Comparison of ENCODE assay signal across 8 cellular contexts in genomic region chr21:46286668-46286982, GRCh38. TPM values are rescaled to one million over a fixed set of nuclear protein-coding genes. Genes with fewer than 3 reads are reported as not detected.
DNase-seq lines count a peak whose midpoint lies in the region; ATAC-seq and TF ChIP-seq lines count a peak whose summit lies in the region.

No MANE protein-coding gene starts in this region.

- H3K27me3 ChIP-seq in right lobe of liver: no peaks in the 10 kb centered on the region
- H3K27me3 ChIP-seq in transverse colon: no peaks in the 10 kb centered on the region

- DNase-seq in AG20443 (ENCODE audit: low spot score) (peak; percentile 40), right lobe of liver (no peak), transverse colon (no peak), COLO829 (ENCODE audit: low spot score) (no peak), SK-N-DZ (ENCODE audit: low spot score) (no peak)

- 0 to 1% (median 0%) methylated on average over 12 of the region's 12 CpGs for WGBS in adipose tissue, 3 donors
- 1% methylated on average over 12 of the region's 12 CpGs for WGBS in right lobe of liver (ENCODE audit: insufficient coverage, low coverage, low lambda C conversion rate, missing lambda C conversion rate)
- 0 to 1% methylated on average over 7 to 12 of the region's 12 CpGs for WGBS in transverse colon (ENCODE audit: low coverage in 1 of 2), 2 donors

- H3K27ac ChIP-seq in HEK293 (ENCODE audit: extremely low read depth, low read depth, low read length) (peak overlapping the region; percentile 81), adipose tissue (ENCODE audit: low read depth, low read length) (peak overlapping the region; percentile 46), right lobe of liver (peak overlapping the region; percentile 25 to 94 (median 82)), transverse colon (peak overlapping the region; percentile 98 to 99 (median 98))

- in situ Hi-C loops in transverse colon (cut with MboI; ENCODE audit: low pct_ligation_motif_present in 1 of 4, low pct_unique_long_range_greater_than_20kb in 1 of 4, low sequenced_read_pairs in 3 of 4): no loop called here

- no peak for TF ChIP-seq POLR2A in right lobe of liver (IDR thresholded peaks at IDR 0.05)
- no peak for TF ChIP-seq POLR2A in transverse colon (IDR thresholded peaks at IDR 0.05)

- POLR2A ChIA-PET in HEK293 (lab: Yijun Ruan, JAX): interaction anchor here (1.0 to 2.0 kb wide), 2 partner anchors 39 to 133 kb away, joined by 3 to 9 read pairs; no protein-coding TSS in a partner anchor

- ATAC-seq in right lobe of liver: no peak
- ATAC-seq in HG03175 (IDR thresholded peaks at IDR 0.05; ENCODE audit: unreplicated experiment): no peak

- intact Hi-C loops in right lobe of liver (cut with DNase I): no loop called here
- intact Hi-C loops in transverse colon (cut with DNase I; ENCODE audit: low total_unique reads): no loop called here

- H3K4me1 ChIP-seq in HEK293 (ENCODE audit: control insufficient read depth, insufficient read depth, low read length) (peaks cover 4% of the 10 kb centered on the region; the same call in 1 of the 2 replicates), right lobe of liver (peaks cover 1 to 34% (median 15%) of the 10 kb centered on the region in 4 donors), transverse colon (peaks cover 20 to 59% (median 50%) of the 10 kb centered on the region in 4 donors)

- H3K9me3 ChIP-seq in HEK293 (ENCODE audit: control insufficient read depth, insufficient read depth, low read depth, low read length) (no peaks in the 10 kb centered on the region), right lobe of liver (no peaks in the 10 kb centered on the region), transverse colon (no peaks in the 10 kb centered on the region)

- CTCF ChIA-PET in HEK293 (lab: Yijun Ruan, JAX): no interaction called here

- H3K4me3 ChIP-seq in HEK293 (ENCODE audit: low read depth, low read length): peak overlapping the region; percentile 61
- H3K4me3 ChIP-seq in right lobe of liver: peak overlapping the region; percentile 82 to 90 (median 84)
- peak overlapping the region; percentile 79 to 92 (median 86) for H3K4me3 ChIP-seq in transverse colon

- H3K36me3 ChIP-seq in HEK293 (ENCODE audit: control insufficient read depth in 2 of 2, insufficient read depth in 1 of 2, low read length in 2 of 2): peaks cover 14 to 46% of the 10 kb centered on the region in 2 experiments
- peaks cover 0 to 14% (median 1%) of the 10 kb centered on the region in 4 donors for H3K36me3 ChIP-seq in right lobe of liver
- peaks cover 0 to 10% (median 2%) of the 10 kb centered on the region in 4 donors for H3K36me3 ChIP-seq in transverse colon

- no peak for TF ChIP-seq EP300 in transverse colon (IDR thresholded peaks at IDR 0.05; ENCODE audit: low read depth)

- TF ChIP-seq CTCF in HEK293 (tag by site-specific recombination; IDR thresholded peaks at IDR 0.05) (no peak), right lobe of liver (IDR thresholded peaks at IDR 0.05) (no peak), transverse colon (IDR thresholded peaks at IDR 0.05) (no peak)

TF ChIP-seq in HEK293, 187 proteins besides CTCF, POLR2A, EP300 and RAD21:
- TF ChIP-seq ZNF146 (tag by site-specific recombination; IDR thresholded peaks at IDR 0.05): no peak
- TF ChIP-seq ZNF610 (tag by site-specific recombination; IDR thresholded peaks at IDR 0.05; ENCODE audit: borderline replicate concordance): peak; percentile 14; the same call in 1 of the 2 replicates
- peak; percentile 89; the same call in 1 of the 2 replicates for TF ChIP-seq ZBTB17 (tag by site-specific recombination; IDR thresholded peaks at IDR 0.05)
- no peak for TF ChIP-seq ZNF664 (tag by site-specific recombination; IDR thresholded peaks at IDR 0.05)
- TF ChIP-seq ZNF266 (tag by site-specific recombination; IDR thresholded peaks at IDR 0.05; ENCODE audit: low read depth): no peak
- no peak for TF ChIP-seq ZNF449 (tag by site-specific recombination; IDR thresholded peaks at IDR 0.05)
- TF ChIP-seq OSR2 (tag by site-specific recombination; IDR thresholded peaks at IDR 0.05): no peak
- TF ChIP-seq ZNF274 (IDR thresholded peaks at IDR 0.05; ENCODE audit: low read length): no peak
- no peak for TF ChIP-seq ZNF274 (tag by site-specific recombination; IDR thresholded peaks at IDR 0.05; ENCODE audit: borderline replicate concordance)
- peak; percentile 55; the same call in 1 of the 2 replicates for TF ChIP-seq IKZF3 (tag by site-specific recombination; IDR thresholded peaks at IDR 0.05)
- no peak for TF ChIP-seq ZSCAN5A (tag by site-specific recombination; IDR thresholded peaks at IDR 0.05)
- TF ChIP-seq ZNF280D (tag by site-specific recombination; IDR thresholded peaks at IDR 0.05): no peak

RNA-seq across cellular contexts. Expression of gene YBEY, which starts 0.5 kb away (rescaled TPM):
- polyA plus RNA-seq in adipose tissue: 10 to 100 TPM in 2 of 3 donors, 1 to 10 TPM in 1; 8.1 to 14.7 (median 13.9) TPM
- total RNA-seq in right lobe of liver: 10 to 100 TPM in 2 of 6 experiments, 1 to 10 TPM in 4; 6.3 to 16.0 (median 7.3) TPM
- total RNA-seq in transverse colon: 10 to 100 TPM in 1 of 4 donors, 1 to 10 TPM in 2, not detected in 1; 4.8 to 33.5 (median 9.1) TPM
- polyA plus RNA-seq in SK-N-DZ (2014; cell fraction: cytosol; rRNA removed): 31.7 and 37.6 TPM in 2 replicates
- 22.1 and 30.0 TPM in 2 replicates for polyA plus RNA-seq in SK-N-DZ (2014; cell fraction: nucleus; rRNA removed)

RNA-seq across cellular contexts. Expression of gene MCM3AP, which starts 1.2 kb away (rescaled TPM):
- polyA plus RNA-seq in adipose tissue: 10 to 100 TPM; 22.8 to 41.0 (median 39.1) TPM
- total RNA-seq in right lobe of liver: 10 to 100 TPM; 34.4 to 44.6 (median 40.7) TPM
- 100 to 1,000 TPM in 3 of 4 donors, 10 to 100 TPM in 1; 87.4 to 348 (median 108) TPM for total RNA-seq in transverse colon
- polyA plus RNA-seq in SK-N-DZ (2014; cell fraction: cytosol; rRNA removed): 56.0 and 66.0 TPM in 2 replicates
- 98.8 and 146 TPM in 2 replicates for polyA plus RNA-seq in SK-N-DZ (2014; cell fraction: nucleus; rRNA removed)

RNA-seq across cellular contexts. Expression of gene C21orf58, which starts 37.0 kb away (rescaled TPM):
- 1 to 10 TPM in 2 of 3 donors, under 1 TPM in 1; 0.89 to 3.8 (median 1.4) TPM for polyA plus RNA-seq in adipose tissue
- total RNA-seq in right lobe of liver (1 to 10 TPM in 5 of 6 experiments, under 1 TPM in 1; 1.00 to 2.4 (median 1.4) TPM), transverse colon (10 to 100 TPM in 2 of 4 donors, 1 to 10 TPM in 2; 2.5 to 79.8 (median 7.6) TPM)
- 30.6 and 33.3 TPM in 2 replicates for polyA plus RNA-seq in SK-N-DZ (2014; cell fraction: cytosol; rRNA removed)
- polyA plus RNA-seq in SK-N-DZ (2014; cell fraction: nucleus; rRNA removed): 70.5 and 84.6 TPM in 2 replicates

RNA-seq across cellular contexts. Expression of gene PCNT, which starts 37.3 kb away (rescaled TPM):
- 10 to 100 TPM in 2 of 3 donors, 1 to 10 TPM in 1; 5.7 to 15.6 (median 11.2) TPM for polyA plus RNA-seq in adipose tissue
- 10 to 100 TPM in 5 of 6 experiments, 1 to 10 TPM in 1; 9.9 to 18.2 (median 14.1) TPM for total RNA-seq in right lobe of liver
- 100 to 1,000 TPM in 1 of 4 donors, 10 to 100 TPM in 3; 27.6 to 171 (median 63.4) TPM for total RNA-seq in transverse colon
- 23.5 and 30.3 TPM in 2 replicates for polyA plus RNA-seq in SK-N-DZ (2014; cell fraction: cytosol; rRNA removed)
- 161 and 181 TPM in 2 replicates for polyA plus RNA-seq in SK-N-DZ (2014; cell fraction: nucleus; rRNA removed)

RNA-seq across cellular contexts. Expression of gene LSS, which starts 58.1 kb away (rescaled TPM):
- polyA plus RNA-seq in adipose tissue: 10 to 100 TPM; 16.9 to 60.7 (median 38.4) TPM
- 100 to 1,000 TPM in 1 of 6 experiments, 10 to 100 TPM in 5; 37.0 to 103 (median 59.6) TPM for total RNA-seq in right lobe of liver
- total RNA-seq in transverse colon: 10 to 100 TPM; 53.2 to 75.2 (median 62.3) TPM
- polyA plus RNA-seq in SK-N-DZ (2014; cell fraction: cytosol; rRNA removed): 48.9 and 53.7 TPM in 2 replicates
- 209 and 252 TPM in 2 replicates for polyA plus RNA-seq in SK-N-DZ (2014; cell fraction: nucleus; rRNA removed)

Comparison
In these comparisons a context has a peak if more than half of its experiments do, and no peak if none do; other contexts are left out.
1. H3K27ac ChIP-seq: peak in every context shown above with its lines; median percentile 98 in transverse colon; 82 in right lobe of liver; 81 in HEK293; 46 in adipose tissue.